Comparison of ENCODE assay signal across 8 cellular contexts in genomic region chr1:241518447-241519307, GRCh38. TPM values are rescaled to one million over a fixed set of nuclear protein-coding genes. Genes with fewer than 3 reads are reported as not detected.
A peak's percentile ranks its signal among the peaks of the same experiment; 100 is the strongest.
DNase-seq lines count a peak whose midpoint lies in the region; ATAC-seq, FAIRE-seq and TF ChIP-seq lines count a peak whose summit lies in the region.

No MANE protein-coding gene starts in this region.

- peak overlapping the region; percentile 87 for H3K27ac Mint-ChIP-seq in activated CD4-positive, alpha-beta T cell treated with anti-CD3 and anti-CD28 coated beads, Interleukin-2, amount 10 ng/mL, durations not matched to agents 24 days and 14 days
- peak overlapping the region in 1 of 2 donors; percentile 49 for H3K27ac Mint-ChIP-seq in natural killer cell

- H3K9me3 Mint-ChIP-seq in activated CD4-positive, alpha-beta T cell treated with anti-CD3 and anti-CD28 coated beads, Interleukin-2, amount 10 ng/mL, durations not matched to agents 24 days and 14 days: no peaks in the 10 kb centered on the region
- no peaks in the 10 kb centered on the region for H3K9me3 Mint-ChIP-seq in natural killer cell

- DNase-seq in Daoy (ENCODE audit: low read depth) (peak; percentile 31), HT-29 (ENCODE audit: low spot score) (peak; percentile 64), fibroblast of mammary gland (ENCODE audit: low read depth) (peak; percentile 23), natural killer cell (no peak), urothelium cell line (ENCODE audit: low spot score) (peak; percentile 11), COR-L47 (lab: John Stamatoyannopoulos, UW) (no peak)
- DNase-seq in activated CD4-positive, alpha-beta T cell treated with anti-CD3 and anti-CD28 coated beads, Interleukin-2, amount 10 ng/mL, durations not matched to agents 24 days and 14 days: no peak

- peak overlapping the region; percentile 78 for H3K4me3 ChIP-seq in fibroblast of mammary gland (ENCODE audit: control insufficient read depth, low read depth, low read length)

- ATAC-seq in GM21447 (IDR thresholded peaks at IDR 0.05; ENCODE audit: unreplicated experiment): peak; percentile 27
- peak in 1 of 3 donors; percentile 16 for ATAC-seq in natural killer cell

- H3K36me3 Mint-ChIP-seq in activated CD4-positive, alpha-beta T cell treated with anti-CD3 and anti-CD28 coated beads, Interleukin-2, amount 10 ng/mL, durations not matched to agents 24 days and 14 days (ENCODE audit: low read depth): peaks cover 19% of the 10 kb centered on the region
- H3K36me3 Mint-ChIP-seq in natural killer cell: no peaks in the 10 kb centered on the region

- H3K4me3 Mint-ChIP-seq in activated CD4-positive, alpha-beta T cell treated with anti-CD3 and anti-CD28 coated beads, Interleukin-2, amount 10 ng/mL, durations not matched to agents 24 days and 14 days: no peak overlapping the region
- H3K4me3 Mint-ChIP-seq in natural killer cell: peak overlapping the region; percentile 89

- H3K4me1 Mint-ChIP-seq in activated CD4-positive, alpha-beta T cell treated with anti-CD3 and anti-CD28 coated beads, Interleukin-2, amount 10 ng/mL, durations not matched to agents 24 days and 14 days: peaks cover 26% of the 10 kb centered on the region
- H3K4me1 Mint-ChIP-seq in natural killer cell: peaks cover 9 to 11% of the 10 kb centered on the region in 2 donors

- H3K27me3 Mint-ChIP-seq in activated CD4-positive, alpha-beta T cell treated with anti-CD3 and anti-CD28 coated beads, Interleukin-2, amount 10 ng/mL, durations not matched to agents 24 days and 14 days: peaks cover 21% of the 10 kb centered on the region
- peaks cover 18 to 21% of the 10 kb centered on the region in 2 donors for H3K27me3 Mint-ChIP-seq in natural killer cell (ENCODE audit: low read depth in 2 of 2)

- FAIRE-seq in urothelium cell line (lab: Jason Lieb, UNC): no peak

- intact Hi-C loops in activated CD4-positive, alpha-beta T cell treated with anti-CD3 and anti-CD28 coated beads, Interleukin-2, amount 10 ng/mL, durations not matched to agents 24 days and 14 days (cut with micrococcal nuclease): loop anchor here (1.0 to 10.0 kb wide), 3 partner anchors 13 to 1736 kb away; partner anchors contain the start of genes CEP170 and SDCCAG8
- intact Hi-C loops in natural killer cell (cut with micrococcal nuclease): loop anchor here (1.0 to 10.0 kb wide), 3 partner anchors 13 to 1736 kb away; partner anchors contain the start of genes CEP170, EXO1 and SDCCAG8

- TF ChIP-seq CTCF in fibroblast of mammary gland (conservative IDR thresholded peaks at IDR 0.05; ENCODE audit: control insufficient read depth, insufficient read depth, low read depth, low read length) (no peak), natural killer cell (IDR thresholded peaks at IDR 0.05) (no peak)

RNA-seq across cellular contexts. Expression of gene FH, which starts 0.9 kb away (rescaled TPM):
- total RNA-seq in Daoy (2014; rRNA removed; shearing (Covaris generic)): 103 and 104 TPM in 2 replicates
- total RNA-seq in HT-29 (2014; rRNA removed; shearing (Covaris generic)): 44.6 and 47.6 TPM in 2 replicates
- total RNA-seq in activated CD4-positive, alpha-beta T cell treated with anti-CD3 and anti-CD28 coated beads, Interleukin-2, amount 10 ng/mL, durations not matched to agents 24 days and 14 days: 98.6 and 103 TPM in 2 replicates
- total RNA-seq in natural killer cell: 10 to 100 TPM; 16.6 to 18.3 (median 16.7) TPM

RNA-seq across cellular contexts. Expression of gene KMO, which starts 13.5 kb away (rescaled TPM):
- total RNA-seq in Daoy (2014; rRNA removed; shearing (Covaris generic)): 0.17 and 17.1 TPM in 2 replicates
- total RNA-seq in HT-29 (2014; rRNA removed; shearing (Covaris generic)): not detected in 2 replicates
- 0.09 TPM in 1 of 2 replicates, not detected in the other for total RNA-seq in activated CD4-positive, alpha-beta T cell treated with anti-CD3 and anti-CD28 coated beads, Interleukin-2, amount 10 ng/mL, durations not matched to agents 24 days and 14 days
- total RNA-seq in natural killer cell: 1 to 10 TPM in 1 of 3 donors, under 1 TPM in 1, not detected in 1; 0.97 to 1.1 TPM

Comparison
In these comparisons a context has a peak if more than half of its experiments do, and no peak if none do; other contexts are left out.
1. DNase-seq: peak in Daoy (single experiment), HT-29 (single experiment), fibroblast of mammary gland (single experiment) and urothelium cell line (single experiment); none in activated CD4-positive, alpha-beta T cell treated with anti-CD3 and anti-CD28 coated beads, Interleukin-2, amount 10 ng/mL, durations not matched to agents 24 days and 14 days (single experiment), natural killer cell (single experiment) and COR-L47 (single experiment).